ENCODE assay signal across 23 cellular contexts in genomic region chr2:46508734-46509133, GRCh38. TPM values are rescaled to one million over a fixed set of nuclear protein-coding genes. Genes with fewer than 3 reads are reported as not detected.
"Had no signal": no experiment of that assay in that cellular context is flagged by ENCODE, and none has a peak within 500 bp of the region (broad histone marks: within the 10 kb centered on the region; RNA-seq: fewer than 3 reads in every experiment).

No MANE protein-coding gene starts in this region.

- DNase-seq: Karpas-422, KG1, MM.1S, NCI-H1105, NCI-H1417, NCI-H1436 treated with DMSO at 0.1 percent for 48 hours, NCI-H1694, NCI-H187 treated with DMSO at 0.1 percent for 48 hours, NCI-H2029 treated with DMSO at 0.1 percent for 48 hours, NCI-H2171 treated with DMSO at 0.1 percent for 48 hours, NCI-H345, NCI-H524, NCI-H526 treated with DMSO at 0.1 percent for 48 hours, NCI-H774, RPMI8226, SHP77, SK-N-SH, SW 1271, T-cell had no signal

- H3K9me3 ChIP-seq: SK-N-SH had no signal

- H3K27me3 Mint-ChIP-seq: T-cell had no signal

- ATAC-seq: T-cell had no signal

- H3K27ac Mint-ChIP-seq: T-cell had no signal

- H3K4me3 Mint-ChIP-seq: T-cell had no signal

- FAIRE-seq: RCC 7860 had no signal

- H3K9me3 Mint-ChIP-seq: T-cell had no signal

RNA-seq across cellular contexts. Expression of gene TMEM247, which starts 29.4 kb away (rescaled TPM):
- total RNA-seq: HT-29, NCI-H460, SK-MEL-5, T-cell had no signal
